ENCODE assay signal across 10 cellular contexts in the genomic region with DNA sequence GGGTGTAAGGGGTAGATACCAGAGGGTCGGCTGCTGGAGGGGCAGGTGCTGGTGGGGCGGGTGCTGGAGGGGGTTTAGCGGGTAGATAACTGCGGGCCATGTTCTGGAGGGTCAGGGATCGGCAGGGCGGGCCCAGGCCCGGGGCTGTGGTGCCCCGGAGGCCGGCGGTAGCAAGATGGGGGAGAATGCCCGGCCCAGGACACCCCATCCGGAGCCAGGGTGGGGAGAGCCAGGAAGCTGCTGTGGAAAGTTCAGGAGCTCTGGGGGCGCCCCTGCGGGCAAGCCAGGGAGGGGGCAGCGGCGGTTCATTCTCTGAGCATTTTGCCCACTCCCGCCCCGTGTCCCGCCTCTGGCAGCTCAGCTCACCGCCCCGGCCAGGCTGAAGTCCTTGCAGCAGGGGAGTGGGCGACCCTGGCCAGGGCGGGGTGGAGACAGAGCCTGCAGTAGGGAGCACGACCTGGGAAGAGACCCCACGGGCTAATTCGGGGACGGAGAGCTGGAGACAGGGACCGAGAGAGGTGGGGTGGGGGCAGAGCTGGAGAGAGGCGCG. TPM values are rescaled to one million over a fixed set of nuclear protein-coding genes. Genes with fewer than 3 reads are reported as not detected.
DNase-seq lines count a peak whose midpoint lies in the region; ATAC-seq and TF ChIP-seq lines count a peak whose summit lies in the region.
"Had no signal": no experiment of that assay in that cellular context is flagged by ENCODE, and none has a peak within 500 bp of the region (broad histone marks: within the 10 kb centered on the region; RNA-seq: fewer than 3 reads in every experiment).

No MANE protein-coding gene starts in this region.

- H3K9me3 ChIP-seq in liver (ENCODE audit: control insufficient read depth in 4 of 4, low read length in 3 of 4) (peaks cover 0 to 6% (median 2%) of the 10 kb centered on the region in 4 donors), thoracic aorta (peaks cover 21% of the 10 kb centered on the region)

- TF ChIP-seq CTCF in VCaP (conservative IDR thresholded peaks at IDR 0.05) (no peak), liver (IDR thresholded peaks at IDR 0.05; ENCODE audit: low read depth, low read length, missing input control) (no peak), thoracic aorta (IDR thresholded peaks at IDR 0.05) (no peak)

- in situ Hi-C loops in KBM-7 (cut with MboI; ENCODE audit: low pct_unique_long_range_greater_than_20kb, low sequenced_read_pairs), result no loop called here

- H3K27me3 Mint-ChIP-seq in activated T-cell treated with anti-CD3 and anti-CD28 coated beads, Interleukin-2, amount 50 U/mL, for 72 hours (ENCODE audit: low read depth), result peaks cover 45% of the 10 kb centered on the region

- H3K4me1 ChIP-seq in liver (ENCODE audit: control insufficient read depth in 4 of 4, insufficient read depth in 4 of 4, low read length in 3 of 4) (peaks cover 5 to 14% (median 7%) of the 10 kb centered on the region in 4 donors), thoracic aorta (ENCODE audit: control insufficient read depth in 1 of 2, low read depth in 2 of 2) (peaks cover 9 to 17% of the 10 kb centered on the region in 2 donors)

- peak; percentile 17 to 24 for ATAC-seq in activated T-cell treated with anti-CD3 and anti-CD28 coated beads, Interleukin-2, amount 50 U/mL, for 72 hours (replicated peaks in 1 of 2)
- ATAC-seq in thoracic aorta (ENCODE audit: insufficient number of reproducible peaks, low FRiP score, low read depth), result no peak
- no peak for ATAC-seq in GM18502 (IDR thresholded peaks at IDR 0.05; ENCODE audit: poor library complexity, unreplicated experiment)

- peaks cover 0 to 3% (median 0%) of the 10 kb centered on the region in 4 donors for H3K27me3 ChIP-seq in liver (ENCODE audit: control insufficient read depth in 4 of 4, insufficient read depth in 4 of 4, low read length in 3 of 4)
- peaks cover 8% of the 10 kb centered on the region for H3K27me3 ChIP-seq in thoracic aorta (replicated peaks; ENCODE audit: insufficient read depth)

- H3K36me3 ChIP-seq in liver (ENCODE audit: control insufficient read depth in 4 of 4, insufficient read depth in 3 of 4, low read depth in 1 of 4, low read length in 3 of 4), result no peaks in the 10 kb centered on the region
- H3K36me3 ChIP-seq in thoracic aorta, result no peaks in the 10 kb centered on the region
- H3K36me3 ChIP-seq: vagina had no signal

- H3K4me3 Mint-ChIP-seq in activated T-cell treated with anti-CD3 and anti-CD28 coated beads, Interleukin-2, amount 50 U/mL, for 72 hours, result peak overlapping the region; percentile 68 to 80

- peaks cover 14 to 30% of the 10 kb centered on the region in 2 donors for H3K36me3 Mint-ChIP-seq in activated T-cell treated with anti-CD3 and anti-CD28 coated beads, Interleukin-2, amount 50 U/mL, for 72 hours (ENCODE audit: insufficient read depth in 2 of 2)

- peaks cover 10% of the 10 kb centered on the region for H3K4me1 Mint-ChIP-seq in activated T-cell treated with anti-CD3 and anti-CD28 coated beads, Interleukin-2, amount 50 U/mL, for 72 hours (ENCODE audit: low read depth)

- peaks cover 11 to 15% of the 10 kb centered on the region in 2 donors for H3K9me3 Mint-ChIP-seq in activated T-cell treated with anti-CD3 and anti-CD28 coated beads, Interleukin-2, amount 50 U/mL, for 72 hours

- no peak overlapping the region for H3K9ac ChIP-seq in liver (ENCODE audit: low read depth in 1 of 2, low read length in 2 of 2)

- H3K4me3 ChIP-seq in liver (ENCODE audit: low read depth in 1 of 3, low read length in 3 of 3) (peak overlapping the region; percentile 49 to 60 (median 55)), thoracic aorta (peak overlapping the region; percentile 67)

- 1% methylated on average over 30 of the region's 30 CpGs for WGBS in liver

- DNase-seq in activated T-cell treated with anti-CD3 and anti-CD28 coated beads, Interleukin-2, amount 50 U/mL, for 72 hours, result no peak
- DNase-seq in activated T-cell treated with anti-CD3 and anti-CD28 coated beads, Interleukin-2, amount 50 U/mL, for 48 hours, result no peak
- DNase-seq in thoracic aorta (ENCODE audit: low spot score), result no peak
- no peak for DNase-seq in KBM-7
- no peak for DNase-seq in SHP77 (lab: John Stamatoyannopoulos, UW)
- DNase-seq: activated CD4-positive, alpha-beta T cell treated with anti-CD3 and anti-CD28 coated beads, Interleukin-2, amount 50 U/mL, for 4 hours had no signal

- no peak for TF ChIP-seq RAD21 in liver (IDR thresholded peaks at IDR 0.05)

- H3K27ac ChIP-seq in VCaP (peak overlapping the region; percentile 97), liver (ENCODE audit: low read depth in 1 of 2, low read length in 2 of 2) (peak overlapping the region; percentile 20 to 39), thoracic aorta (no peak overlapping the region)
- H3K27ac ChIP-seq: vagina had no signal

- H3K27ac Mint-ChIP-seq in activated T-cell treated with anti-CD3 and anti-CD28 coated beads, Interleukin-2, amount 50 U/mL, for 72 hours, result no peak overlapping the region

TF ChIP-seq in liver, 16 proteins besides CTCF, POLR2A, EP300 and RAD21:
- no peak for TF ChIP-seq SP1 (IDR thresholded peaks at IDR 0.05)
- TF ChIP-seq, protein P1, sequence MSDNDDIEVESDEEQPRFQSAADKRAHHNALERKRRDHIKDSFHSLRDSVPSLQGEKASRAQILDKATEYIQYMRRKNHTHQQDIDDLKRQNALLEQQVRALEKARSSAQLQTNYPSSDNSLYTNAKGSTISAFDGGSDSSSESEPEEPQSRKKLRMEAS (IDR thresholded peaks at IDR 0.05), result no peak
- TF ChIP-seq, protein P2, sequence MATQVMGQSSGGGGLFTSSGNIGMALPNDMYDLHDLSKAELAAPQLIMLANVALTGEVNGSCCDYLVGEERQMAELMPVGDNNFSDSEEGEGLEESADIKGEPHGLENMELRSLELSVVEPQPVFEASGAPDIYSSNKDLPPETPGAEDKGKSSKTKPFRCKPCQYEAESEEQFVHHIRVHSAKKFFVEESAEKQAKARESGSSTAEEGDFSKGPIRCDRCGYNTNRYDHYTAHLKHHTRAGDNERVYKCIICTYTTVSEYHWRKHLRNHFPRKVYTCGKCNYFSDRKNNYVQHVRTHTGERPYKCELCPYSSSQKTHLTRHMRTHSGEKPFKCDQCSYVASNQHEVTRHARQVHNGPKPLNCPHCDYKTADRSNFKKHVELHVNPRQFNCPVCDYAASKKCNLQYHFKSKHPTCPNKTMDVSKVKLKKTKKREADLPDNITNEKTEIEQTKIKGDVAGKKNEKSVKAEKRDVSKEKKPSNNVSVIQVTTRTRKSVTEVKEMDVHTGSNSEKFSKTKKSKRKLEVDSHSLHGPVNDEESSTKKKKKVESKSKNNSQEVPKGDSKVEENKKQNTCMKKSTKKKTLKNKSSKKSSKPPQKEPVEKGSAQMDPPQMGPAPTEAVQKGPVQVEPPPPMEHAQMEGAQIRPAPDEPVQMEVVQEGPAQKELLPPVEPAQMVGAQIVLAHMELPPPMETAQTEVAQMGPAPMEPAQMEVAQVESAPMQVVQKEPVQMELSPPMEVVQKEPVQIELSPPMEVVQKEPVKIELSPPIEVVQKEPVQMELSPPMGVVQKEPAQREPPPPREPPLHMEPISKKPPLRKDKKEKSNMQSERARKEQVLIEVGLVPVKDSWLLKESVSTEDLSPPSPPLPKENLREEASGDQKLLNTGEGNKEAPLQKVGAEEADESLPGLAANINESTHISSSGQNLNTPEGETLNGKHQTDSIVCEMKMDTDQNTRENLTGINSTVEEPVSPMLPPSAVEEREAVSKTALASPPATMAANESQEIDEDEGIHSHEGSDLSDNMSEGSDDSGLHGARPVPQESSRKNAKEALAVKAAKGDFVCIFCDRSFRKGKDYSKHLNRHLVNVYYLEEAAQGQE (IDR thresholded peaks at IDR 0.05), result no peak
- no peak for TF ChIP-seq YY1 (IDR thresholded peaks at IDR 0.05)
- TF ChIP-seq HNF4G (IDR thresholded peaks at IDR 0.05), result no peak
- TF ChIP-seq, protein P3, sequence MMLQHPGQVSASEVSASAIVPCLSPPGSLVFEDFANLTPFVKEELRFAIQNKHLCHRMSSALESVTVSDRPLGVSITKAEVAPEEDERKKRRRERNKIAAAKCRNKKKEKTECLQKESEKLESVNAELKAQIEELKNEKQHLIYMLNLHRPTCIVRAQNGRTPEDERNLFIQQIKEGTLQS (IDR thresholded peaks at IDR 0.05), result no peak
- TF ChIP-seq NR2F2 (IDR thresholded peaks at IDR 0.05), result no peak
- TF ChIP-seq GABPA (IDR thresholded peaks at IDR 0.05 in 1 of 2, conservative IDR thresholded peaks at IDR 0.05 in 1 of 2), result no peak
- TF ChIP-seq FOXA1 (IDR thresholded peaks at IDR 0.05), result no peak
- TF ChIP-seq EGR1 (IDR thresholded peaks at IDR 0.05; ENCODE audit: low read depth in 2 of 2), result no peak
- TF ChIP-seq TAF1 (conservative IDR thresholded peaks at IDR 0.05), result no peak
- no peak for TF ChIP-seq JUND (IDR thresholded peaks at IDR 0.05)
- no peak for TF ChIP-seq HNF4A (conservative IDR thresholded peaks at IDR 0.05)
- TF ChIP-seq, protein P4, sequence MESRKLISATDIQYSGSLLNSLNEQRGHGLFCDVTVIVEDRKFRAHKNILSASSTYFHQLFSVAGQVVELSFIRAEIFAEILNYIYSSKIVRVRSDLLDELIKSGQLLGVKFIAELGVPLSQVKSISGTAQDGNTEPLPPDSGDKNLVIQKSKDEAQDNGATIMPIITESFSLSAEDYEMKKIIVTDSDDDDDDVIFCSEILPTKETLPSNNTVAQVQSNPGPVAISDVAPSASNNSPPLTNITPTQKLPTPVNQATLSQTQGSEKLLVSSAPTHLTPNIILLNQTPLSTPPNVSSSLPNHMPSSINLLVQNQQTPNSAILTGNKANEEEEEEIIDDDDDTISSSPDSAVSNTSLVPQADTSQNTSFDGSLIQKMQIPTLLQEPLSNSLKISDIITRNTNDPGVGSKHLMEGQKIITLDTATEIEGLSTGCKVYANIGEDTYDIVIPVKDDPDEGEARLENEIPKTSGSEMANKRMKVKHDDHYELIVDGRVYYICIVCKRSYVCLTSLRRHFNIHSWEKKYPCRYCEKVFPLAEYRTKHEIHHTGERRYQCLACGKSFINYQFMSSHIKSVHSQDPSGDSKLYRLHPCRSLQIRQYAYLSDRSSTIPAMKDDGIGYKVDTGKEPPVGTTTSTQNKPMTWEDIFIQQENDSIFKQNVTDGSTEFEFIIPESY (IDR thresholded peaks at IDR 0.05), result no peak
- no peak for TF ChIP-seq FOXA2 (IDR thresholded peaks at IDR 0.05)

RNA-seq across cellular contexts. Expression of a gene that starts 0.5 kb away (rescaled TPM):
- not detected for total RNA-seq in activated T-cell treated with anti-CD3 and anti-CD28 coated beads, Interleukin-2, amount 50 U/mL, for 72 hours
- total RNA-seq in liver (1 to 10 TPM; 1.3 to 1.9 TPM), thoracic aorta (not detected)
- 1 to 10 TPM in 1 of 2 donors, under 1 TPM in 1; 0.15 to 1.4 TPM for polyA plus RNA-seq in liver
- total RNA-seq: vagina had no signal

RNA-seq across cellular contexts. Expression of a gene that starts 14.8 kb away (rescaled TPM):
- 10 to 100 TPM; 19.2 to 29.7 TPM for total RNA-seq in activated T-cell treated with anti-CD3 and anti-CD28 coated beads, Interleukin-2, amount 50 U/mL, for 72 hours
- total RNA-seq in liver (10 to 100 TPM; 13.4 to 34.1 TPM), thoracic aorta (10 to 100 TPM; 25.5 to 39.1 TPM)
- 10 to 100 TPM; 19.6 to 28.3 TPM for polyA plus RNA-seq in liver

RNA-seq across cellular contexts. Expression of a gene that starts 43.1 kb away (rescaled TPM):
- total RNA-seq in activated T-cell treated with anti-CD3 and anti-CD28 coated beads, Interleukin-2, amount 50 U/mL, for 72 hours, result 10 to 100 TPM; 47.3 to 52.1 TPM
- total RNA-seq in liver (10 to 100 TPM; 11.4 to 14.2 TPM), thoracic aorta (10 to 100 TPM; 30.3 to 43.7 TPM)
- polyA plus RNA-seq in liver, result 10 to 100 TPM; 11.2 to 11.8 TPM

Comparison
In these comparisons a context has a peak if more than half of its experiments do, and no peak if none do; other contexts are left out.
1. ATAC-seq: peak in activated T-cell treated with anti-CD3 and anti-CD28 coated beads, Interleukin-2, amount 50 U/mL, for 72 hours (2 of 2); none in thoracic aorta (single experiment) and GM18502 (single experiment).
2. H3K27ac ChIP-seq: peak in VCaP (single experiment) and liver (2 of 2); none in thoracic aorta (0 of 2).